In the genomic region with DNA sequence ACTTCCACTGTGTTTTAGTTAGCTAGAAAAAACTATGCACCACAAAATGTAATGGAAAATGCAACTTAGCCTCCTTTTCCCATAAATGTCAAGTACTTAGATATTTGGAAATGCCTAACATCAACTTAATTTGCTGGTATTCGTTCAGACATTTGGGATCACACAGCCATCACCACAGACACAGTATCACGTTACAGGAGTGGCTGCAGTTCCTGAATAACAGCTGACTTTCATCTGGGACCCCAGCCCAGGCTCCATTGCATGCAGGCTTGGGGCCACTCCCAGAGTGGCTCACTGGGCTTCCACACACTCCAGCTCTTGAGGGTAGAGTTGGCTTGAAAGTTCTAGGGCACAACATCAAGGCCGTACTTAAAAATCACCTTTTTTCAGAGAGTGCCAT, we compare ENCODE assay signal across 15 cellular contexts.
"Had no signal": no experiment of that assay in that cellular context is flagged by ENCODE, and none has a peak within 500 bp of the region (broad histone marks: within the 10 kb centered on the region; RNA-seq: fewer than 3 reads in every experiment).

No MANE protein-coding gene starts in this region.

- H3K27ac ChIP-seq: cardiac muscle cell, coronary artery, skin epidermis, thoracic aorta, VCaP had no signal

- H3K36me3 ChIP-seq: cardiac muscle cell, thoracic aorta had no signal

- ATAC-seq: activated T-cell treated with anti-CD3 and anti-CD28 coated beads, Interleukin-2, amount 50 U/mL, for 4 hours; stimulated activated naive CD8-positive, alpha-beta T cell treated with anti-CD3 and anti-CD28 coated beads, Interleukin-15, amount 100 ng/mL, for 72 hours had no signal

- H3K9me3 ChIP-seq: thoracic aorta had no signal

- H3K27me3 ChIP-seq: cardiac muscle cell had no signal

- DNase-seq: activated CD4-positive, alpha-beta memory T cell treated with anti-CD3 and anti-CD28 coated beads for 36 hours; activated gamma-delta T cell; activated naive CD8-positive, alpha-beta T cell treated with anti-CD3 and anti-CD28 coated beads for 36 hours; activated T-cell treated with anti-CD3 and anti-CD28 coated beads, Interleukin-2, amount 50 U/mL, for 4 hours; anterior cingulate cortex; effector CD8-positive, alpha-beta T cell; immature natural killer cell; stimulated activated CD4-positive, alpha-beta T cell treated with anti-CD3 and anti-CD28 coated beads, Interleukin-4, amount 100 ng/mL, for 4 hours; stimulated activated naive CD8-positive, alpha-beta T cell treated with anti-CD3 and anti-CD28 coated beads, Interleukin-15, amount 100 ng/mL, for 72 hours; T-helper 1 cell had no signal

- H3K4me3 ChIP-seq: cardiac muscle cell, coronary artery, skin epidermis, thoracic aorta had no signal
